ENCODE assay signal across 8 cellular contexts in genomic region chr1:21302747-21303715, GRCh38. TPM values are rescaled to one million over a fixed set of nuclear protein-coding genes. Genes with fewer than 3 reads are reported as not detected.
DNase-seq lines count a peak whose midpoint lies in the region; ATAC-seq and TF ChIP-seq lines count a peak whose summit lies in the region.

No MANE protein-coding gene starts in this region.

- H3K4me3 Mint-ChIP-seq in chondrocyte (ENCODE audit: unreplicated experiment) = no peak overlapping the region
- H3K4me3 Mint-ChIP-seq in activated T-helper 2 cell treated with anti-CD3 and anti-CD28 coated beads, Interferon-gamma antibody, Interleukin-2, Interleukin-4, amounts not matched to agents 10 μg/mL and 5 μg/mL and 100 μg/mL, durations not matched to agents 14 hours and 24 hours and 36 hours (ENCODE audit: low read depth) = no peak overlapping the region

- no peaks in the 10 kb centered on the region for H3K36me3 ChIP-seq in lung (ENCODE audit: control insufficient read depth in 2 of 2, insufficient read depth in 2 of 2, low read length in 2 of 2)

- 52 to 69% methylated on average over 11 of the region's 11 CpGs for WGBS in lung, 2 donors

- peaks cover 0 to 15% of the 10 kb centered on the region in 2 donors for H3K4me1 ChIP-seq in lung (ENCODE audit: control insufficient read depth in 2 of 2, insufficient read depth in 2 of 2, low read length in 2 of 2)

- H3K27me3 ChIP-seq in lung (ENCODE audit: control insufficient read depth, insufficient read depth) = no peaks in the 10 kb centered on the region

- no peak overlapping the region for H3K4me3 ChIP-seq in lung

- peaks cover 3% of the 10 kb centered on the region for H3K36me3 Mint-ChIP-seq in chondrocyte (ENCODE audit: low read depth)
- H3K36me3 Mint-ChIP-seq in activated T-helper 2 cell treated with anti-CD3 and anti-CD28 coated beads, Interferon-gamma antibody, Interleukin-2, Interleukin-4, amounts not matched to agents 10 μg/mL and 5 μg/mL and 100 μg/mL, durations not matched to agents 14 hours and 24 hours and 36 hours (ENCODE audit: low read depth) = peaks cover 13% of the 10 kb centered on the region

- peak; percentile 84 for DNase-seq in AG09319 (ENCODE audit: extremely low read depth, low read depth)
- peak; percentile 19 for DNase-seq in HT-29 (ENCODE audit: low spot score)
- DNase-seq in chondrocyte (ENCODE audit: low spot score) = no peak
- no peak for DNase-seq in lung (ENCODE audit: low spot score)
- DNase-seq in activated T-helper 2 cell treated with anti-CD3 and anti-CD28 coated beads, Interferon-gamma antibody, Interleukin-2, Interleukin-4, amounts not matched to agents 10 μg/mL and 5 μg/mL and 100 μg/mL, durations not matched to agents 14 hours and 24 hours and 36 hours (ENCODE audit: low spot score) = no peak
- no peak for DNase-seq in NCI-H1436 (lab: John Stamatoyannopoulos, UW)
- no peak for DNase-seq in cerebellar nuclear complex (lab: John Stamatoyannopoulos, UW)

- peak overlapping the region in 1 of 2 donors; percentile 68 for H3K27ac ChIP-seq in lung (ENCODE audit: low read depth in 1 of 2, low read length in 1 of 2)

- intact Hi-C loops in activated T-helper 2 cell treated with anti-CD3 and anti-CD28 coated beads, Interferon-gamma antibody, Interleukin-2, Interleukin-4, amounts not matched to agents 10 μg/mL and 5 μg/mL and 100 μg/mL, durations not matched to agents 14 hours and 24 hours and 36 hours (cut with micrococcal nuclease) = no loop called here

- H3K27ac Mint-ChIP-seq in chondrocyte (ENCODE audit: unreplicated experiment) = peak overlapping the region; percentile 45
- H3K27ac Mint-ChIP-seq in activated T-helper 2 cell treated with anti-CD3 and anti-CD28 coated beads, Interferon-gamma antibody, Interleukin-2, Interleukin-4, amounts not matched to agents 10 μg/mL and 5 μg/mL and 100 μg/mL, durations not matched to agents 14 hours and 24 hours and 36 hours = no peak overlapping the region

- TF ChIP-seq CTCF in AG09319 (IDR thresholded peaks at IDR 0.05; ENCODE audit: low read depth, low read length) (peak; percentile 23), chondrocyte (IDR thresholded peaks at IDR 0.05) (peak; percentile 61), lung (IDR thresholded peaks at IDR 0.05; ENCODE audit: control extremely low read depth, extremely low read depth) (no peak)

- H3K9me3 Mint-ChIP-seq in chondrocyte (ENCODE audit: low read depth) = no peaks in the 10 kb centered on the region
- H3K9me3 Mint-ChIP-seq in activated T-helper 2 cell treated with anti-CD3 and anti-CD28 coated beads, Interferon-gamma antibody, Interleukin-2, Interleukin-4, amounts not matched to agents 10 μg/mL and 5 μg/mL and 100 μg/mL, durations not matched to agents 14 hours and 24 hours and 36 hours = no peaks in the 10 kb centered on the region

- no peaks in the 10 kb centered on the region for H3K27me3 Mint-ChIP-seq in chondrocyte (ENCODE audit: low read depth)
- no peaks in the 10 kb centered on the region for H3K27me3 Mint-ChIP-seq in activated T-helper 2 cell treated with anti-CD3 and anti-CD28 coated beads, Interferon-gamma antibody, Interleukin-2, Interleukin-4, amounts not matched to agents 10 μg/mL and 5 μg/mL and 100 μg/mL, durations not matched to agents 14 hours and 24 hours and 36 hours (ENCODE audit: low read depth)

- peak; percentile 15 for ATAC-seq in lung (ENCODE audit: insufficient read depth, low FRiP score)
- ATAC-seq in GM18517 (IDR thresholded peaks at IDR 0.05; ENCODE audit: unreplicated experiment) = no peak

- H3K9me3 ChIP-seq in lung (ENCODE audit: control insufficient read depth in 2 of 2, insufficient read depth in 1 of 2, low read length in 1 of 2) = peaks cover 0 to 2% of the 10 kb centered on the region in 2 donors

- H3K4me1 Mint-ChIP-seq in chondrocyte (ENCODE audit: low read depth) = peaks cover 58% of the 10 kb centered on the region
- H3K4me1 Mint-ChIP-seq in activated T-helper 2 cell treated with anti-CD3 and anti-CD28 coated beads, Interferon-gamma antibody, Interleukin-2, Interleukin-4, amounts not matched to agents 10 μg/mL and 5 μg/mL and 100 μg/mL, durations not matched to agents 14 hours and 24 hours and 36 hours (ENCODE audit: low read depth) = peaks cover 49% of the 10 kb centered on the region

RNA-seq across cellular contexts. Expression of gene ECE1, which starts 12.8 kb away (rescaled TPM):
- total RNA-seq in HT-29 (2014; rRNA removed; shearing (Covaris generic)) = 71.6 and 77.6 TPM in 2 replicates
- total RNA-seq in chondrocyte = 83.7 to 99.2 TPM (median 98.5 TPM) in 3 replicates
- 100 to 1,000 TPM; 105 to 129 TPM for total RNA-seq in lung
- 100 to 1,000 TPM in 1 of 2 donors, 10 to 100 TPM in 1; 55.7 to 104 TPM for polyA plus RNA-seq in lung
- 94.1 and 97.0 TPM in 2 replicates for total RNA-seq in activated T-helper 2 cell treated with anti-CD3 and anti-CD28 coated beads, Interferon-gamma antibody, Interleukin-2, Interleukin-4, amounts not matched to agents 10 μg/mL and 5 μg/mL and 100 μg/mL, durations not matched to agents 14 hours and 24 hours and 36 hours

Comparison
In these comparisons a context has a peak if more than half of its experiments do, and no peak if none do; other contexts are left out.
1. DNase-seq: peak in AG09319 (single experiment) and HT-29 (single experiment); none in chondrocyte (single experiment), lung (single experiment), activated T-helper 2 cell treated with anti-CD3 and anti-CD28 coated beads, Interferon-gamma antibody, Interleukin-2, Interleukin-4, amounts not matched to agents 10 μg/mL and 5 μg/mL and 100 μg/mL, durations not matched to agents 14 hours and 24 hours and 36 hours (single experiment), NCI-H1436 (single experiment) and cerebellar nuclear complex (0 of 2).